ENCODE assay signal across 19 cellular contexts in genomic region chr16:65105173-65105572, GRCh38. TPM values are rescaled to one million over a fixed set of nuclear protein-coding genes. Genes with fewer than 3 reads are reported as not detected.
"Had no signal": no experiment of that assay in that cellular context is flagged by ENCODE, and none has a peak within 500 bp of the region (broad histone marks: within the 10 kb centered on the region; RNA-seq: fewer than 3 reads in every experiment).

No MANE protein-coding gene starts in this region.

- H3K27ac Mint-ChIP-seq: activated CD4-positive, alpha-beta memory T cell treated with anti-CD3 and anti-CD28 coated beads for 36 hours; activated CD4-positive, alpha-beta T cell treated with anti-CD3 and anti-CD28 coated beads for 36 hours; naive B cell; stimulated activated effector memory CD8-positive, alpha-beta T cell treated with anti-CD3 and anti-CD28 coated beads, Interleukin-12 subunit alpha, Interleukin-12 subunit beta, amount 100 ng/mL, for 72 hours; T-cell; WTC11 had no signal

- H3K4me3 Mint-ChIP-seq: activated CD4-positive, alpha-beta memory T cell treated with anti-CD3 and anti-CD28 coated beads for 36 hours; activated CD4-positive, alpha-beta T cell treated with anti-CD3 and anti-CD28 coated beads for 36 hours; naive B cell; stimulated activated effector memory CD8-positive, alpha-beta T cell treated with anti-CD3 and anti-CD28 coated beads, Interleukin-12 subunit alpha, Interleukin-12 subunit beta, amount 100 ng/mL, for 72 hours; T-cell; WTC11 had no signal

- H3K36me3 ChIP-seq: pancreas, right lobe of liver, stomach had no signal

- ATAC-seq: activated CD4-positive, alpha-beta T cell treated with anti-CD3 and anti-CD28 coated beads for 36 hours; foreskin keratinocyte; pancreas; right lobe of liver; stimulated activated effector memory CD8-positive, alpha-beta T cell treated with anti-CD3 and anti-CD28 coated beads, Interleukin-12 subunit alpha, Interleukin-12 subunit beta, amount 100 ng/mL, for 72 hours; T-cell; WTC11 had no signal

- DNase-seq: activated CD4-positive, alpha-beta memory T cell treated with anti-CD3 and anti-CD28 coated beads for 36 hours; activated CD4-positive, alpha-beta T cell treated with anti-CD3 and anti-CD28 coated beads for 36 hours; activated T-cell treated with anti-CD3 and anti-CD28 coated beads for 4 hours; aorta; cerebellar nuclear complex; effector CD8-positive, alpha-beta T cell; foreskin keratinocyte; hippocampal formation; islet precursor cell; mammary epithelial cell; naive B cell; pancreas; right lobe of liver; stimulated activated CD4-positive, alpha-beta T cell treated with anti-CD3 and anti-CD28 coated beads, Interleukin-4, amount 100 ng/mL, for 24 hours; stomach; T-cell; trophoblast cell had no signal

- H3K4me1 Mint-ChIP-seq: activated CD4-positive, alpha-beta T cell treated with anti-CD3 and anti-CD28 coated beads for 36 hours; naive B cell; stimulated activated effector memory CD8-positive, alpha-beta T cell treated with anti-CD3 and anti-CD28 coated beads, Interleukin-12 subunit alpha, Interleukin-12 subunit beta, amount 100 ng/mL, for 72 hours; T-cell had no signal

- H3K27me3 ChIP-seq: foreskin keratinocyte, pancreas, right lobe of liver, stomach had no signal

- H3K4me3 ChIP-seq: pancreas, right lobe of liver, stomach had no signal

- H3K27ac ChIP-seq: foreskin keratinocyte, pancreas, right lobe of liver, stomach had no signal

- H3K4me1 ChIP-seq: foreskin keratinocyte, pancreas, right lobe of liver, stomach had no signal

- H3K27me3 Mint-ChIP-seq: activated CD4-positive, alpha-beta memory T cell treated with anti-CD3 and anti-CD28 coated beads for 36 hours; activated CD4-positive, alpha-beta T cell treated with anti-CD3 and anti-CD28 coated beads for 36 hours; naive B cell; T-cell had no signal

- H3K9me3 ChIP-seq: pancreas, right lobe of liver, stomach had no signal

- H3K36me3 Mint-ChIP-seq: activated CD4-positive, alpha-beta memory T cell treated with anti-CD3 and anti-CD28 coated beads for 36 hours; naive B cell; stimulated activated effector memory CD8-positive, alpha-beta T cell treated with anti-CD3 and anti-CD28 coated beads, Interleukin-12 subunit alpha, Interleukin-12 subunit beta, amount 100 ng/mL, for 72 hours; T-cell; WTC11 had no signal

RNA-seq across cellular contexts. Expression of gene CDH11, which starts 16.7 kb away (rescaled TPM):
- total RNA-seq: activated CD4-positive, alpha-beta memory T cell treated with anti-CD3 and anti-CD28 coated beads for 36 hours; activated CD4-positive, alpha-beta T cell treated with anti-CD3 and anti-CD28 coated beads for 36 hours had no signal
